22 cellular contexts compared by ENCODE assay signal in genomic region chr10:22670796-22671195, GRCh38. TPM values are rescaled to one million over a fixed set of nuclear protein-coding genes. Genes with fewer than 3 reads are reported as not detected.
DNase-seq lines count a peak whose midpoint lies in the region; ATAC-seq, FAIRE-seq and TF ChIP-seq lines count a peak whose summit lies in the region.
"Had no signal": no experiment of that assay in that cellular context is flagged by ENCODE, and none has a peak within 500 bp of the region (broad histone marks: within the 10 kb centered on the region; RNA-seq: fewer than 3 reads in every experiment).

No MANE protein-coding gene starts in this region.

- intact Hi-C loops in natural killer cell (cut with micrococcal nuclease) (no loop called here), K562 (cut with micrococcal nuclease) (no loop called here), sigmoid colon (cut with DNase I) (no loop called here)

- no TSS peak for BruUV-seq in K562 (replicated peaks; lab: Mats Ljungman, UMichigan)

- no peaks in the 10 kb centered on the region for H3K36me3 Mint-ChIP-seq in natural killer cell
- no peaks in the 10 kb centered on the region for H3K36me3 Mint-ChIP-seq in natural killer cell treated with Interleukin-12 subunit alpha and Interleukin-12 subunit beta and Interleukin-15 and Interleukin-18, amount 100 ng/mL, for 72 hours
- no peaks in the 10 kb centered on the region for H3K36me3 Mint-ChIP-seq in immature natural killer cell
- H3K36me3 Mint-ChIP-seq: mesothelial cell of epicardium had no signal

- TF ChIP-seq POLR2A in K562 (conservative IDR thresholded peaks at IDR 0.05) (no peak), sigmoid colon (IDR thresholded peaks at IDR 0.05) (no peak)

- H3K4me1 Mint-ChIP-seq in natural killer cell (peaks cover 84 to 91% of the 10 kb centered on the region in 2 donors), immature natural killer cell (peaks cover 96 to 100% of the 10 kb centered on the region in 2 donors)
- H3K4me1 Mint-ChIP-seq in natural killer cell treated with Interleukin-12 subunit alpha and Interleukin-12 subunit beta and Interleukin-15 and Interleukin-18, amount 100 ng/mL, for 72 hours (ENCODE audit: low read depth in 2 of 2), result peaks cover 61 to 81% of the 10 kb centered on the region in 2 donors

- H3K27me3 Mint-ChIP-seq in natural killer cell (ENCODE audit: low read depth in 2 of 2) (no peaks in the 10 kb centered on the region), immature natural killer cell (ENCODE audit: low read depth in 3 of 3) (peaks cover 0 to 5% (median 2%) of the 10 kb centered on the region in 3 donors)
- no peaks in the 10 kb centered on the region for H3K27me3 Mint-ChIP-seq in natural killer cell treated with Interleukin-12 subunit alpha and Interleukin-12 subunit beta and Interleukin-15 and Interleukin-18, amount 100 ng/mL, for 72 hours

- H3K4me3 Mint-ChIP-seq in natural killer cell (no peak overlapping the region), immature natural killer cell (peak overlapping the region in 2 of 5 donors; percentile 11 to 53)
- H3K4me3 Mint-ChIP-seq in natural killer cell treated with Interleukin-12 subunit alpha and Interleukin-12 subunit beta and Interleukin-15 and Interleukin-18, amount 100 ng/mL, for 72 hours, result no peak overlapping the region
- H3K4me3 Mint-ChIP-seq: HFFc6, mesothelial cell of epicardium had no signal

- TF ChIP-seq RAD21 in K562 (CRISPR knock-in tag; conservative IDR thresholded peaks at IDR 0.05 in 1 of 2, IDR thresholded peaks at IDR 0.05 in 1 of 2), result no peak

- H4K20me1 ChIP-seq in K562 (replicated peaks; ENCODE audit: control insufficient read depth, insufficient read depth, low read length), result no peaks in the 10 kb centered on the region; the same call in 1 of the 2 replicates

- no peaks in the 10 kb centered on the region for H3K9me1 ChIP-seq in K562 (ENCODE audit: control insufficient read depth, insufficient read depth, low read length)

- DNase-seq in natural killer cell (no peak), K562 (ENCODE audit: extremely low read depth in 1 of 4, low spot score in 3 of 4) (no peak), immature natural killer cell (no peak), sigmoid colon (no peak), NCI-H226 (no peak), NCI-H2171 treated with DMSO at 0.1 percent for 48 hours (lab: John Stamatoyannopoulos, UW) (no peak)
- no peak for DNase-seq in natural killer cell treated with Interleukin-12 subunit alpha and Interleukin-12 subunit beta and Interleukin-15 and Interleukin-18, amount 100 ng/mL, for 72 hours (ENCODE audit: low spot score)
- DNase-seq: activated CD4-positive, alpha-beta T cell treated with anti-CD3 and anti-CD28 coated beads for 1 hour; activated gamma-delta T cell; body of pancreas; COR-L47; cortex of kidney; HFFc6; kidney; NCI-H146; right lobe of liver; SIG-M5 had no signal

- no peaks in the 10 kb centered on the region for H3K9me3 Mint-ChIP-seq in natural killer cell
- no peaks in the 10 kb centered on the region for H3K9me3 Mint-ChIP-seq in natural killer cell treated with Interleukin-12 subunit alpha and Interleukin-12 subunit beta and Interleukin-15 and Interleukin-18, amount 100 ng/mL, for 72 hours
- no peaks in the 10 kb centered on the region for H3K9me3 Mint-ChIP-seq in immature natural killer cell
- H3K9me3 Mint-ChIP-seq: HFFc6, mesothelial cell of epicardium had no signal

- H3K27me3 ChIP-seq in K562 (ENCODE audit: control insufficient read depth in 2 of 2, insufficient read depth in 2 of 2, low read length in 2 of 2) (no peaks in the 10 kb centered on the region), sigmoid colon (no peaks in the 10 kb centered on the region)
- H3K27me3 ChIP-seq: body of pancreas, hepatocyte, neutrophil, right lobe of liver, vagina had no signal

- no peak overlapping the region for H3K4me2 ChIP-seq in K562 (ENCODE audit: insufficient read depth, low read length)
- H3K4me2 ChIP-seq: hepatocyte had no signal

- no peaks in the 10 kb centered on the region for H3K9me3 ChIP-seq in K562 (replicated peaks; ENCODE audit: control insufficient read depth, insufficient read depth, low read depth, low read length)
- no peaks in the 10 kb centered on the region for H3K9me3 ChIP-seq in sigmoid colon
- H3K9me3 ChIP-seq: body of pancreas, neutrophil, right lobe of liver, vagina had no signal

- TF ChIP-seq CTCF in natural killer cell (IDR thresholded peaks at IDR 0.05), result no peak
- no peak for TF ChIP-seq CTCF in K562 (IDR thresholded peaks at IDR 0.05 in 2 of 3, conservative IDR thresholded peaks at IDR 0.05 in 1 of 3; ENCODE audit: insufficient read depth in 2 of 3, low read depth in 1 of 3, low read length in 3 of 3)
- no peak for TF ChIP-seq CTCF in sigmoid colon (IDR thresholded peaks at IDR 0.05)

- POLR2A ChIA-PET in K562 (lab: Yijun Ruan, JAX), result interaction anchor here (1.0 to 4.5 kb wide), 5 partner anchors 7 to 40 kb away, joined by 3 to 21 read pairs (median 4); no protein-coding TSS in a partner anchor

- H3K79me2 ChIP-seq in K562 (ENCODE audit: control insufficient read depth, insufficient read depth, low read length), result peaks cover 99% of the 10 kb centered on the region

- H3K27ac ChIP-seq in K562 (ENCODE audit: extremely low read depth, low read depth, low read length) (peak overlapping the region; percentile 78; the same call in 1 of the 3 replicates), sigmoid colon (no peak overlapping the region)
- H3K27ac ChIP-seq: body of pancreas, hepatocyte, neutrophil, right lobe of liver, vagina had no signal

- H3K4me3 ChIP-seq in K562, result no peak overlapping the region
- no peak overlapping the region for H3K4me3 ChIP-seq in sigmoid colon
- H3K4me3 ChIP-seq: body of pancreas, hepatocyte, right lobe of liver, vagina had no signal

- no peak overlapping the region for H3K9ac ChIP-seq in K562 (ENCODE audit: insufficient read depth in 1 of 2, low read depth in 2 of 2, low read length in 2 of 2)

- 85% methylated on average over 5 of the region's 5 CpGs for WGBS in K562 (ENCODE audit: insufficient coverage, low coverage, missing lambda C conversion rate)
- WGBS in sigmoid colon, 2 donors, result 87 to 89% methylated on average over 5 of the region's 5 CpGs

- in situ Hi-C loops in K562 (cut with MboI), result no loop called here

- no peak for FAIRE-seq in K562 (lab: Jason Lieb, UNC)
- FAIRE-seq: kidney had no signal

- H2AFZ ChIP-seq in K562 (ENCODE audit: low read depth, low read length), result no peak overlapping the region
- H2AFZ ChIP-seq: hepatocyte had no signal

- peaks cover 3% of the 10 kb centered on the region; the same call in 1 of the 3 replicates for H3K36me3 ChIP-seq in K562 (ENCODE audit: control insufficient read depth, insufficient read depth, low read length)
- H3K36me3 ChIP-seq in sigmoid colon, result no peaks in the 10 kb centered on the region
- H3K36me3 ChIP-seq: neutrophil, right lobe of liver, vagina had no signal

- TF ChIP-seq EP300 in K562 (IDR thresholded peaks at IDR 0.05; ENCODE audit: low read length) (no peak), sigmoid colon (IDR thresholded peaks at IDR 0.05) (no peak)

- CTCF ChIA-PET in K562 (lab: Yijun Ruan, JAX; ENCODE audit: low intra/inter-chr PET ratio), result no interaction called here

- ATAC-seq in natural killer cell, result no peak
- ATAC-seq in natural killer cell treated with Interleukin-12 subunit alpha and Interleukin-12 subunit beta and Interleukin-15 and Interleukin-18, amount 100 ng/mL, for 72 hours, result no peak
- no peak for ATAC-seq in K562
- ATAC-seq in GM21529 (IDR thresholded peaks at IDR 0.05; ENCODE audit: unreplicated experiment), result no peak
- ATAC-seq: body of pancreas had no signal

- peaks cover 29 to 64% of the 10 kb centered on the region in 2 experiments for H3K4me1 ChIP-seq in K562 (replicated peaks in 1 of 2; ENCODE audit: control insufficient read depth in 2 of 2, insufficient read depth in 2 of 2, low read length in 2 of 2)
- H3K4me1 ChIP-seq in sigmoid colon, result peaks cover 0 to 19% (median 9%) of the 10 kb centered on the region in 4 donors

- H3K27ac Mint-ChIP-seq in natural killer cell, result peak overlapping the region; percentile 92 to 99
- peak overlapping the region in 1 of 2 donors; percentile 99 for H3K27ac Mint-ChIP-seq in natural killer cell treated with Interleukin-12 subunit alpha and Interleukin-12 subunit beta and Interleukin-15 and Interleukin-18, amount 100 ng/mL, for 72 hours
- peak overlapping the region; percentile 46 to 95 (median 84) for H3K27ac Mint-ChIP-seq in immature natural killer cell
- H3K27ac Mint-ChIP-seq: HFFc6, mesothelial cell of epicardium had no signal

TF ChIP-seq in K562, 482 proteins besides CTCF, POLR2A, EP300 and RAD21:
- TF ChIP-seq SNRNP70 (optimal IDR thresholded peaks at IDR 0.05; ENCODE audit: low read depth, low read length), result no peak
TF ChIP-seq in K562: peak in this region for 0.

RNA-seq across cellular contexts. Expression of gene PIP4K2A, which starts 43.6 kb away (rescaled TPM):
- total RNA-seq in natural killer cell, result 100 to 1,000 TPM; 311 to 423 (median 405) TPM
- 100 to 1,000 TPM; 149 to 152 TPM for total RNA-seq in natural killer cell treated with Interleukin-12 subunit alpha and Interleukin-12 subunit beta and Interleukin-15 and Interleukin-18, amount 100 ng/mL, for 72 hours
- total RNA-seq in K562 (2011; cell fraction: chromatin; rRNA removed; ENCODE audit: low replicate concordance), result 31.6 and 61.2 TPM in 2 replicates
- total RNA-seq in K562 (2011; cell fraction: nucleolus; rRNA removed), result 22.7 and 26.6 TPM in 2 replicates
- 30.2 and 39.5 TPM in 2 replicates for total RNA-seq in K562 (2011; cell fraction: nucleoplasm; rRNA removed)
- 61.5 and 75.1 TPM in 2 replicates for total RNA-seq in K562 (2014; rRNA removed)
- 73.5 and 95.8 TPM in 2 replicates for total RNA-seq in K562 (2014; rRNA removed; fragmentation: Illumina TruSeq; extraction: Trizol)
- 110 and 117 TPM in 2 replicates for total RNA-seq in K562 (2015; rRNA removed; fragmentation: Illumina TruSeq; extraction: Trizol)
- total RNA-seq in K562 (2021), result 56.4 and 71.9 TPM in 2 replicates
- polyA plus RNA-seq in K562 (2011; rRNA removed), result 29.8 and 35.6 TPM in 2 replicates
- polyA plus RNA-seq in K562 (2011; cell fraction: cytosol; rRNA removed), result 14.8 and 25.0 TPM in 2 replicates
- 17.2 and 23.1 TPM in 2 replicates for polyA plus RNA-seq in K562 (2011; cell fraction: nucleus; rRNA removed)
- 39.4 and 42.5 TPM in 2 replicates for polyA plus RNA-seq in K562 (2012)
- polyA plus RNA-seq in K562 (2014; fragmentation: Illumina TruSeq; extraction: Trizol), result 65.2 and 69.1 TPM in 2 replicates
- 10 to 100 TPM; 64.8 to 87.2 TPM for polyA plus RNA-seq in K562 (2014; fragmentation: Nextera tagmentation; extraction: Ambion mirVana)
- polyA plus RNA-seq in K562 (2014; rRNA removed), result 47.1 and 49.5 TPM in 2 replicates
- 62.2 and 65.1 TPM in 2 replicates for polyA minus RNA-seq in K562 (2011; rRNA and poly(A)+ RNA removed)
- 37.1 and 39.1 TPM in 2 replicates for polyA minus RNA-seq in K562 (2011; cell fraction: cytosol; rRNA and poly(A)+ RNA removed)
- 21.7 and 45.1 TPM in 2 replicates for polyA minus RNA-seq in K562 (2011; cell fraction: nucleus; rRNA and poly(A)+ RNA removed)
- 100 to 1,000 TPM in 1 of 3 donors, 10 to 100 TPM in 2; 62.9 to 138 (median 80.3) TPM for polyA plus RNA-seq in immature natural killer cell
- 10 to 100 TPM; 16.6 to 23.2 (median 20.4) TPM for total RNA-seq in sigmoid colon
- polyA plus RNA-seq in sigmoid colon, result 10 to 100 TPM in 1 of 3 donors, 1 to 10 TPM in 2; 7.2 to 17.8 (median 7.2) TPM
